8 cellular contexts compared by ENCODE assay signal in the genomic region with DNA sequence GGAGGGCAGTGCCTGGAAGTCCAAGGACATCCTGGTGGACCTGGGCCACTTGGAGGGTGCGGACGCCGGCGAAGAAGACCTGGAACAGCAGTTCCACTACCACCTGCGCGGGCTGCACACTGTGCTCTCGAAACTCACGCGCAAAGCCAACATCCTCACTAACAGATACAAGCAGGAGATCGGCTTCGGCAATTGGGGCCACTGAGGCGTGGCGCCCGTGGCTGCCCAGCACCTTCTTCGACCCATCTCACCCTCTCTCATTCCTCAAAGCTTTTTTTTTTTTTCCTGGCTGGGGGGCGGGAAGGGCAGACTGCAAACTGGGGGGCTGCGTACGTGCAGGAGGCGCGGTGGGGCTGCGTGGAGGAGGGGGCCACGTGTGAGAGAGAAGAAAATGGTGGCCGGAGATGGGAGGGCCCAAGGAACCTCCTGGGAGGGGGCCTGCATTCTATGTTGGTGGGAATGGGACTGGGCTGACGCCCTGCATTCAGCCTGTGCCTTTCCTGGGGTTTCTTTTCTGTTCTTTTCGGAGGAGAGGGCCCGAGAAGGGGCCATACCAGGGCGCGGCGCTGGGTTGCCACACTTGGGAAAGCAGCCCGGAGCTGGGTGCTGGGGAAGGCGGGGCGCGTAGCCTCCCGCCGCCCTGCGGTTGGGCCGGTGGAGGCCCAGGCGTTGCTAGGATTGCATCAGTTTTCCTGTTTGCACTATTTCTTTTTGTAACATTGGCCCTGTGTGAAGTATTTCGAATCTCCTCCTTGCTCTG. TPM values are rescaled to one million over a fixed set of nuclear protein-coding genes. Genes with fewer than 3 reads are reported as not detected.
DNase-seq lines count a peak whose midpoint lies in the region; ATAC-seq and TF ChIP-seq lines count a peak whose summit lies in the region.

No MANE protein-coding gene starts in this region.

- no peak for TF ChIP-seq POLR2A in stomach (IDR thresholded peaks at IDR 0.05)

- 1 to 27% methylated on average over 37 to 39 of the region's 39 CpGs for WGBS in esophagus, 2 donors
- WGBS in stomach, 5 donors, result 1 to 45% (median 1%) methylated on average over 19 to 39 of the region's 39 CpGs

- no peaks in the 10 kb centered on the region for H3K27me3 Mint-ChIP-seq in activated T-cell treated with anti-CD3 and anti-CD28 coated beads, Interleukin-2, amount 50 U/mL, for 4 hours (ENCODE audit: low read depth)

- TF ChIP-seq EP300 in stomach (IDR thresholded peaks at IDR 0.05), result no peak

- no peak for TF ChIP-seq CTCF in stomach (IDR thresholded peaks at IDR 0.05)

- H3K27me3 ChIP-seq in esophagus (ENCODE audit: control insufficient read depth in 1 of 2, insufficient read depth in 2 of 2, low read length in 2 of 2), result no peaks in the 10 kb centered on the region
- no peaks in the 10 kb centered on the region for H3K27me3 ChIP-seq in muscle layer of duodenum (ENCODE audit: low read depth, low read length)
- peaks cover 0 to 7% (median 0%) of the 10 kb centered on the region in 3 donors for H3K27me3 ChIP-seq in stomach

- no peaks in the 10 kb centered on the region for H3K9me3 ChIP-seq in esophagus (ENCODE audit: control insufficient read depth in 2 of 2, insufficient read depth in 1 of 2, low read depth in 1 of 2, low read length in 1 of 2)
- H3K9me3 ChIP-seq in muscle layer of duodenum (ENCODE audit: control insufficient read depth in 1 of 2, low read length in 2 of 2), result no peaks in the 10 kb centered on the region
- peaks cover 0 to 5% (median 0%) of the 10 kb centered on the region in 4 donors for H3K9me3 ChIP-seq in stomach

- H3K4me1 Mint-ChIP-seq in activated T-cell treated with anti-CD3 and anti-CD28 coated beads, Interleukin-2, amount 50 U/mL, for 4 hours (ENCODE audit: low read depth), result peaks cover 42% of the 10 kb centered on the region

- H3K4me3 Mint-ChIP-seq in activated T-cell treated with anti-CD3 and anti-CD28 coated beads, Interleukin-2, amount 50 U/mL, for 4 hours, result peak overlapping the region; percentile 92

- H3K36me3 Mint-ChIP-seq in activated T-cell treated with anti-CD3 and anti-CD28 coated beads, Interleukin-2, amount 50 U/mL, for 4 hours (ENCODE audit: insufficient read depth), result peaks cover 5% of the 10 kb centered on the region

- peak overlapping the region; percentile 57 to 93 for H3K4me3 ChIP-seq in esophagus (ENCODE audit: low read depth in 1 of 2, low read length in 2 of 2)
- peak overlapping the region; percentile 66 to 78 for H3K4me3 ChIP-seq in muscle layer of duodenum (ENCODE audit: low read depth in 1 of 2, low read length in 2 of 2)
- peak overlapping the region; percentile 58 to 72 (median 67) for H3K4me3 ChIP-seq in stomach

- H3K4me1 ChIP-seq in esophagus (ENCODE audit: control insufficient read depth in 2 of 2, insufficient read depth in 2 of 2, low read length in 1 of 2) (no peaks in the 10 kb centered on the region), muscle layer of duodenum (ENCODE audit: control insufficient read depth in 1 of 2, insufficient read depth in 2 of 2, low read length in 2 of 2) (peaks cover 3 to 5% of the 10 kb centered on the region in 2 donors), stomach (peaks cover 0 to 39% (median 21%) of the 10 kb centered on the region in 4 donors)

- H3K27ac ChIP-seq in esophagus (ENCODE audit: low read depth in 2 of 2, low read length in 1 of 2) (peak overlapping the region; percentile 91 to 94), muscle layer of duodenum (ENCODE audit: low read length) (peak overlapping the region; percentile 79), stomach (peak overlapping the region; percentile 93 to 95 (median 94))

- intact Hi-C loops in stomach (cut with DNase I; ENCODE audit: low total_unique reads), result no loop called here

- H3K36me3 ChIP-seq in esophagus (ENCODE audit: control insufficient read depth in 2 of 2, insufficient read depth in 2 of 2, low read length in 1 of 2) (no peaks in the 10 kb centered on the region), muscle layer of duodenum (ENCODE audit: control insufficient read depth in 1 of 2, insufficient read depth in 2 of 2, low read length in 2 of 2) (no peaks in the 10 kb centered on the region), stomach (no peaks in the 10 kb centered on the region)

- ATAC-seq in HG02870 (IDR thresholded peaks at IDR 0.05; ENCODE audit: unreplicated experiment), result peak; percentile 29
- ATAC-seq in activated T-cell treated with anti-CD3 and anti-CD28 coated beads, Interleukin-2, amount 50 U/mL, for 4 hours, result peak; percentile 47 to 49

- DNase-seq in D341Med (ENCODE audit: low spot score) (peak; percentile 55), NOMO-1 treated with dmso at 0.1 percent for 144 hours (lab: John Stamatoyannopoulos, UW; ENCODE audit: unreplicated experiment) (peak; percentile 87), stomach (peak; percentile 74), epidermal melanocyte (ENCODE audit: insufficient read length, low spot score) (no peak)
- peak; percentile 52 for DNase-seq in activated T-cell treated with anti-CD3 and anti-CD28 coated beads, Interleukin-2, amount 50 U/mL, for 4 hours

- no peaks in the 10 kb centered on the region for H3K9me3 Mint-ChIP-seq in activated T-cell treated with anti-CD3 and anti-CD28 coated beads, Interleukin-2, amount 50 U/mL, for 4 hours

RNA-seq across cellular contexts. Expression of a gene that starts 4.2 kb away (rescaled TPM):
- total RNA-seq in activated T-cell treated with anti-CD3 and anti-CD28 coated beads, Interleukin-2, amount 50 U/mL, for 4 hours, result 10 to 100 TPM; 57.6 to 72.0 (median 65.1) TPM
- polyA plus RNA-seq in esophagus (10 to 100 TPM; 16.7 to 43.3 TPM), stomach (10 to 100 TPM; 31.1 to 59.4 (median 55.0) TPM)
- total RNA-seq in stomach, result 10 to 100 TPM; 16.7 to 69.3 (median 44.6) TPM
